Comparison of ENCODE assay signal across 8 cellular contexts in the genomic region with DNA sequence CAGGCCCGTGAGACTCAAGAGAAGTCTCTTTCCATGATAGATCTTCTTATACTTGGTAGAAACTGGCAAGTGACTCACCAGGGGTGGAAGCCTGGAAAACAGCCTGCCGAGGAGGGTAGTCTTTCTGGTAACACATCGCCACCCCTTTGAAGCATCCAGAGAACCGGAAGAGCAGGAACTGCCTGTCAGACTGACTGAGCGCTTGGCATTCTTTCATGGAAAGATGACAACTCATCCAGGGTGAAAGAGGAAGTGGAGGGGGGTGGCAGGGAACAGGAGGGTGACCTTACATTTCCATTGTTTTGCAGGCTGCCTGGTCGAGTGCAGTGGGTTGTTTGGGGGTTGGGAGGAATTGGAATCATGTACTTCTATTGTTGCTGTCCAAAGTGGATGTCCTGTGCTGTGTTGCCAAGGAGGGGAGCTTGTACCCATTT. TPM values are rescaled to one million over a fixed set of nuclear protein-coding genes. Genes with fewer than 3 reads are reported as not detected.
A peak's percentile ranks its signal among the peaks of the same experiment; 100 is the strongest.
DNase-seq lines count a peak whose midpoint lies in the region; TF ChIP-seq lines count a peak whose summit lies in the region.

No MANE protein-coding gene starts in this region.

- TF ChIP-seq CTCF in A673 (conservative IDR thresholded peaks at IDR 0.05; ENCODE audit: low read depth, low read length): no peak
- no peak for TF ChIP-seq CTCF in right atrium auricular region (IDR thresholded peaks at IDR 0.05)

- H3K27ac ChIP-seq in A673 (ENCODE audit: low read depth, low read length, poor library complexity, severe bottlenecking) (no peak overlapping the region), right atrium auricular region (peak overlapping the region in 1 of 2 donors; percentile 62)

- no peaks in the 10 kb centered on the region for H3K9me3 Mint-ChIP-seq in activated T-helper 1 cell treated with anti-CD3 and anti-CD28 coated beads, Interleukin-12 subunit alpha, Interleukin-12 subunit beta, Interleukin-2, Interleukin-4 antibody, amounts not matched to agents 30 ng/mL and 10 ng/mL and 1 ng/mL, durations not matched to agents 14 hours and 24 hours and 36 hours

- H3K27me3 ChIP-seq in A673 (replicated peaks; ENCODE audit: insufficient read depth, low read depth, low read length, poor library complexity): no peaks in the 10 kb centered on the region
- H3K27me3 ChIP-seq in right atrium auricular region: no peaks in the 10 kb centered on the region

- POLR2A ChIA-PET in A673 (lab: Charles Lee; ENCODE audit: low non-redundant PET): no interaction called here

- H3K4me1 ChIP-seq in A673 (ENCODE audit: insufficient read depth, low read length, poor library complexity, severe bottlenecking): no peaks in the 10 kb centered on the region
- peaks cover 0 to 13% of the 10 kb centered on the region in 2 donors for H3K4me1 ChIP-seq in right atrium auricular region

- peak overlapping the region; percentile 54 for H3K4me3 Mint-ChIP-seq in activated T-helper 1 cell treated with anti-CD3 and anti-CD28 coated beads, Interleukin-12 subunit alpha, Interleukin-12 subunit beta, Interleukin-2, Interleukin-4 antibody, amounts not matched to agents 30 ng/mL and 10 ng/mL and 1 ng/mL, durations not matched to agents 14 hours and 24 hours and 36 hours

- peaks cover 33% of the 10 kb centered on the region for H3K36me3 Mint-ChIP-seq in activated T-helper 1 cell treated with anti-CD3 and anti-CD28 coated beads, Interleukin-12 subunit alpha, Interleukin-12 subunit beta, Interleukin-2, Interleukin-4 antibody, amounts not matched to agents 30 ng/mL and 10 ng/mL and 1 ng/mL, durations not matched to agents 14 hours and 24 hours and 36 hours (ENCODE audit: low read depth)

- peak overlapping the region; percentile 92 for H3K27ac Mint-ChIP-seq in activated T-helper 1 cell treated with anti-CD3 and anti-CD28 coated beads, Interleukin-12 subunit alpha, Interleukin-12 subunit beta, Interleukin-2, Interleukin-4 antibody, amounts not matched to agents 30 ng/mL and 10 ng/mL and 1 ng/mL, durations not matched to agents 14 hours and 24 hours and 36 hours

- intact Hi-C loops in A673 (cut with micrococcal nuclease; ENCODE audit: unreplicated experiment) (no loop called here), posterior vena cava (cut with DNase I) (no loop called here)
- intact Hi-C loops in activated T-helper 1 cell treated with anti-CD3 and anti-CD28 coated beads, Interleukin-12 subunit alpha, Interleukin-12 subunit beta, Interleukin-2, Interleukin-4 antibody, amounts not matched to agents 30 ng/mL and 10 ng/mL and 1 ng/mL, durations not matched to agents 14 hours and 24 hours and 36 hours (cut with micrococcal nuclease): loop anchor here (1.0 to 5.0 kb wide), 2 partner anchors 14 to 34 kb away; partner anchors contain the start of gene PRKCH

- no TSS peak for BruUV-seq in A673 (replicated peaks; lab: Mats Ljungman, UMichigan)

- H3K4me3 ChIP-seq in A673 (ENCODE audit: low read depth, low read length, poor library complexity, severe bottlenecking) (no peak overlapping the region), right atrium auricular region (no peak overlapping the region)

- H3K9me3 ChIP-seq in A673 (ENCODE audit: low read depth, low read length, poor library complexity, severe bottlenecking): no peaks in the 10 kb centered on the region
- H3K9me3 ChIP-seq in right atrium auricular region: no peaks in the 10 kb centered on the region

- peaks cover 87% of the 10 kb centered on the region for H3K4me1 Mint-ChIP-seq in activated T-helper 1 cell treated with anti-CD3 and anti-CD28 coated beads, Interleukin-12 subunit alpha, Interleukin-12 subunit beta, Interleukin-2, Interleukin-4 antibody, amounts not matched to agents 30 ng/mL and 10 ng/mL and 1 ng/mL, durations not matched to agents 14 hours and 24 hours and 36 hours (ENCODE audit: low read depth)

- H3K27me3 Mint-ChIP-seq in activated T-helper 1 cell treated with anti-CD3 and anti-CD28 coated beads, Interleukin-12 subunit alpha, Interleukin-12 subunit beta, Interleukin-2, Interleukin-4 antibody, amounts not matched to agents 30 ng/mL and 10 ng/mL and 1 ng/mL, durations not matched to agents 14 hours and 24 hours and 36 hours (ENCODE audit: insufficient read depth): no peaks in the 10 kb centered on the region

- H3K36me3 ChIP-seq in A673 (ENCODE audit: insufficient read depth, low read length, poor library complexity, severe bottlenecking) (no peaks in the 10 kb centered on the region), right atrium auricular region (no peaks in the 10 kb centered on the region)

- CTCF ChIA-PET in A673 (lab: Charles Lee): no interaction called here

- DNase-seq in A673 (ENCODE audit: low spot score) (peak; percentile 65), LHCN-M2 (ENCODE audit: low read depth) (peak; percentile 70), right atrium auricular region (ENCODE audit: low spot score) (peak; percentile 79), NCI-H146 treated with DMSO at 0.1 percent for 48 hours (lab: John Stamatoyannopoulos, UW; ENCODE audit: unreplicated experiment) (no peak), hippocampal formation (lab: John Stamatoyannopoulos, UW) (no peak), posterior vena cava (ENCODE audit: low spot score) (no peak)
- DNase-seq in activated T-helper 1 cell treated with anti-CD3 and anti-CD28 coated beads, Interleukin-12 subunit alpha, Interleukin-12 subunit beta, Interleukin-2, Interleukin-4 antibody, amounts not matched to agents 30 ng/mL and 10 ng/mL and 1 ng/mL, durations not matched to agents 14 hours and 24 hours and 36 hours (ENCODE audit: low spot score): no peak
- DNase-seq in stimulated activated CD4-positive, alpha-beta T cell treated with anti-CD3 and anti-CD28 coated beads, Interleukin-1b, Interleukin-23, amount 100 ng/mL, for 48 hours: peak; percentile 73

RNA-seq across cellular contexts. Expression of gene PRKCH, which starts 34.5 kb away (rescaled TPM):
- total RNA-seq in A673 (2021): 1.8 and 2.5 TPM in 2 replicates
- total RNA-seq in LHCN-M2 (2014; rRNA removed): 13.8 and 17.8 TPM in 2 replicates
- polyA plus RNA-seq in LHCN-M2 (2012): 3.1 TPM
- total RNA-seq in activated T-helper 1 cell treated with anti-CD3 and anti-CD28 coated beads, Interleukin-12 subunit alpha, Interleukin-12 subunit beta, Interleukin-2, Interleukin-4 antibody, amounts not matched to agents 30 ng/mL and 10 ng/mL and 1 ng/mL, durations not matched to agents 14 hours and 24 hours and 36 hours: 145 and 151 TPM in 2 replicates
- 10 to 100 TPM; 24.9 to 40.3 TPM for total RNA-seq in right atrium auricular region
- 10 to 100 TPM; 37.3 to 37.5 TPM for total RNA-seq in posterior vena cava

Comparison
In these comparisons a context has a peak if more than half of its experiments do, and no peak if none do; other contexts are left out.
1. DNase-seq: peak in A673 (single experiment), LHCN-M2 (single experiment), right atrium auricular region (single experiment) and stimulated activated CD4-positive, alpha-beta T cell treated with anti-CD3 and anti-CD28 coated beads, Interleukin-1b, Interleukin-23, amount 100 ng/mL, for 48 hours (single experiment); none in activated T-helper 1 cell treated with anti-CD3 and anti-CD28 coated beads, Interleukin-12 subunit alpha, Interleukin-12 subunit beta, Interleukin-2, Interleukin-4 antibody, amounts not matched to agents 30 ng/mL and 10 ng/mL and 1 ng/mL, durations not matched to agents 14 hours and 24 hours and 36 hours (single experiment), NCI-H146 treated with DMSO at 0.1 percent for 48 hours (single experiment), hippocampal formation (0 of 2) and posterior vena cava (single experiment).